In the genomic region with DNA sequence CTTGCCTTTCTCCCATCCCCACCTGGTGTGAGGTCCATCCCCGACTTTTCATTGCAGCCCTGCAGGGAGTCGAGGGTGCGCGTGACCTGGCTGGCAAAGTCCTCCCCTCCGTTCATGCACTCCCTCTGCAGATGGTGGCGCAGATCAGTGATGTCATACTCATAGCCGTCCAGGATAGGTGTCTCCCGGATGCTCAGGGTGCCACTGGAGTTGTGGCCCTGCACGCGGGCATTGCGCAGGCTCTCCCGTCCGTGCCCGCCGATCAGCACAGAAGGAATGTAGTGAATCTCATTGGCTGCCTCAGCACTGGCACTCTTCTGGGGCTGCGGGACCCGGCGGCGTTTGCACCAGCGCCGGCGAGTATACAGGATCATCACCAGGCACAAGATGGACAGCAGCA, we compare ENCODE assay signal across 22 cellular contexts.
DNase-seq lines count a peak whose midpoint lies in the region; ATAC-seq and TF ChIP-seq lines count a peak whose summit lies in the region.
"Had no signal": no experiment of that assay in that cellular context is flagged by ENCODE, and none has a peak within 500 bp of the region (broad histone marks: within the 10 kb centered on the region; RNA-seq: fewer than 3 reads in every experiment).

No MANE protein-coding gene starts in this region.

- no peak overlapping the region for H3K23ac ChIP-seq in neuronal stem cell (ENCODE audit: low read depth, low read length, poor library complexity)

- H2BK120ac ChIP-seq in neuronal stem cell (ENCODE audit: low read depth, low read length) = no peak overlapping the region

- intact Hi-C loops in PC-9 (cut with micrococcal nuclease; ENCODE audit: unreplicated experiment) = no loop called here
- intact Hi-C loops in CD4-positive, alpha-beta T cell (cut with DNase I, micrococcal nuclease) = no loop called here

- peak overlapping the region; percentile 9 for H3K9ac ChIP-seq in neuronal stem cell (ENCODE audit: low read depth, low read length, poor library complexity)
- H3K9ac ChIP-seq in endodermal cell (ENCODE audit: extremely low read depth, low read length, poor library complexity, severe bottlenecking) = no peak overlapping the region
- H3K9ac ChIP-seq: SK-N-SH had no signal

- H2BK15ac ChIP-seq in neuronal stem cell (ENCODE audit: low read length) = no peak overlapping the region

- no peak overlapping the region for H2BK12ac ChIP-seq in neuronal stem cell (ENCODE audit: low read length)

- H2AFZ ChIP-seq in PC-9 = no peak overlapping the region
- H2AFZ ChIP-seq in neuronal stem cell (ENCODE audit: low read length) = no peak overlapping the region

- H2AK5ac ChIP-seq in neuronal stem cell (ENCODE audit: low read depth, low read length) = no peak overlapping the region

- no peaks in the 10 kb centered on the region for H3K9me2 ChIP-seq in PC-9 (ENCODE audit: insufficient read depth)
- H3K9me2 ChIP-seq: SK-N-SH had no signal

- no peaks in the 10 kb centered on the region for H3F3A ChIP-seq in PC-9 (ENCODE audit: insufficient read depth, low read depth)

- H3K4me3 Mint-ChIP-seq in CD4-positive, alpha-beta T cell = no peak overlapping the region
- no peak overlapping the region for H3K4me3 Mint-ChIP-seq in endodermal cell
- H3K4me3 Mint-ChIP-seq: IgD-negative memory B cell; T-helper 2 cell treated with Interferon-gamma antibody and Interleukin-4, amounts not matched to agents 5 μg/mL and 100 μg/mL, for 36 hours had no signal

- H3K4me2 ChIP-seq in PC-9 = peak overlapping the region; percentile 23; the same call in 1 of the 2 replicates
- H3K4me2 ChIP-seq in neuronal stem cell (ENCODE audit: insufficient read depth, low read length, poor library complexity, severe bottlenecking) = no peak overlapping the region
- H3K4me2 ChIP-seq: SK-N-SH had no signal

- CTCF ChIA-PET in PC-9 (lab: Charles Lee) = no interaction called here
- CTCF ChIA-PET in CD4-positive, alpha-beta T cell (lab: Charles Lee) = no interaction called here

- peaks cover 4% of the 10 kb centered on the region for H3K9me3 Mint-ChIP-seq in CD4-positive, alpha-beta T cell
- no peaks in the 10 kb centered on the region for H3K9me3 Mint-ChIP-seq in endodermal cell
- H3K9me3 Mint-ChIP-seq: T-helper 2 cell treated with Interferon-gamma antibody and Interleukin-4, amounts not matched to agents 5 μg/mL and 100 μg/mL, for 36 hours had no signal

- WGBS in neuronal stem cell (ENCODE audit: extremely low coverage in 2 of 2, insufficient read length in 2 of 2, insufficient replicate concordance in 1 of 2), 2 donors = no CpG with 5 or more reads among the region's 22 CpGs
- 94 to 96% methylated on average over 22 of the region's 22 CpGs for WGBS in endodermal cell (ENCODE audit: insufficient coverage in 1 of 2, insufficient read length in 1 of 2), 2 experiments

- H4K20me1 ChIP-seq in PC-9 (ENCODE audit: insufficient read depth) = no peaks in the 10 kb centered on the region

- H3K27ac Mint-ChIP-seq in CD4-positive, alpha-beta T cell = no peak overlapping the region
- H3K27ac Mint-ChIP-seq in endodermal cell = no peak overlapping the region
- H3K27ac Mint-ChIP-seq: T-helper 2 cell treated with Interferon-gamma antibody and Interleukin-4, amounts not matched to agents 5 μg/mL and 100 μg/mL, for 36 hours had no signal

- H3K4me3 ChIP-seq in PC-9 (no peak overlapping the region), neuronal stem cell (ENCODE audit: low read length in 2 of 2) (no peak overlapping the region), endodermal cell (ENCODE audit: low read length) (no peak overlapping the region)
- H3K4me3 ChIP-seq: MG63 had no signal

- no peaks in the 10 kb centered on the region for H3K9me3 ChIP-seq in PC-9 (ENCODE audit: insufficient read depth, low read depth)
- H3K9me3 ChIP-seq in neuronal stem cell (replicated peaks in 1 of 2; ENCODE audit: control insufficient read depth in 2 of 2, insufficient read depth in 1 of 2, low read depth in 1 of 2, low read length in 2 of 2) = no peaks in the 10 kb centered on the region
- no peaks in the 10 kb centered on the region for H3K9me3 ChIP-seq in CD4-positive, alpha-beta T cell (ENCODE audit: control insufficient read depth, low read length)
- H3K9me3 ChIP-seq in endodermal cell (ENCODE audit: control insufficient read depth, low read length) = no peaks in the 10 kb centered on the region
- H3K9me3 ChIP-seq: MG63, SK-N-SH had no signal

- no peak for ATAC-seq in CD4-positive, alpha-beta T cell (ENCODE audit: poor library complexity)

- H3K27me3 ChIP-seq in PC-9 (ENCODE audit: insufficient read depth, low read depth) (no peaks in the 10 kb centered on the region), neuronal stem cell (ENCODE audit: control insufficient read depth in 3 of 3, insufficient read depth in 3 of 3, low read depth in 1 of 3, low read length in 3 of 3) (peaks cover 0 to 2% (median 0%) of the 10 kb centered on the region in 3 experiments), endodermal cell (ENCODE audit: control insufficient read depth, insufficient read depth, low read length, poor library complexity, severe bottlenecking) (peaks cover 11% of the 10 kb centered on the region)
- H3K27me3 ChIP-seq in CD4-positive, alpha-beta T cell (ENCODE audit: control insufficient read depth, insufficient read depth, low read length) = no peaks in the 10 kb centered on the region
- H3K27me3 ChIP-seq: MG63 had no signal

- no peaks in the 10 kb centered on the region for H3K4me1 ChIP-seq in PC-9 (replicated peaks; ENCODE audit: insufficient read depth)
- no peaks in the 10 kb centered on the region for H3K4me1 ChIP-seq in neuronal stem cell (ENCODE audit: control insufficient read depth in 2 of 2, insufficient read depth in 1 of 2, low read depth in 1 of 2, low read length in 2 of 2)
- no peaks in the 10 kb centered on the region for H3K4me1 ChIP-seq in endodermal cell (ENCODE audit: control insufficient read depth, insufficient read depth, low read length)

- no peaks in the 10 kb centered on the region for H3K79me1 ChIP-seq in neuronal stem cell (ENCODE audit: low read depth, low read length)

- DNase-seq in NCI-H1105 (lab: John Stamatoyannopoulos, UW) = peak; percentile 88
- peak; percentile 54 for DNase-seq in NCI-H2171 (lab: John Stamatoyannopoulos, UW)
- peak in 1 of 2 experiments; percentile 1 for DNase-seq in PC-9
- no peak for DNase-seq in neuronal stem cell (ENCODE audit: low spot score)
- DNase-seq in CD4-positive, alpha-beta T cell = no peak
- DNase-seq in stimulated activated CD8-positive, alpha-beta memory T cell treated with anti-CD3 and anti-CD28 coated beads, Interleukin-4, amount 100 ng/mL, for 48 hours = no peak
- no peak for DNase-seq in endodermal cell
- DNase-seq in activated CD8-positive, alpha-beta memory T cell treated with anti-CD3 and anti-CD28 coated beads, Interleukin-2, amount 50 U/mL, for 4 hours = no peak
- DNase-seq: AML-193; DMS79 treated with DMSO at 0.1 percent for 48 hours; H7; Kasumi-1; MG63; NCI-H2029 treated with DMSO at 0.1 percent for 48 hours; NCI-H2227 treated with DMSO at 0.1 percent for 48 hours; NCI-H524 treated with DMSO at 0.1 percent for 48 hours; NK-92 treated with Interleukin-12 subunit alpha and Interleukin-12 subunit beta, amount 100 ng/mL, for 24 hours; Right ventricle myocardium superior; SK-N-SH had no signal

- peaks cover 6% of the 10 kb centered on the region for H3K27me3 Mint-ChIP-seq in CD4-positive, alpha-beta T cell
- H3K27me3 Mint-ChIP-seq in endodermal cell (ENCODE audit: insufficient read depth) = peaks cover 26% of the 10 kb centered on the region

- no peak overlapping the region for H3K4ac ChIP-seq in neuronal stem cell (ENCODE audit: low read length)

- TF ChIP-seq CTCF in PC-9 (conservative IDR thresholded peaks at IDR 0.05) (no peak), endodermal cell (conservative IDR thresholded peaks at IDR 0.05) (no peak)
- TF ChIP-seq CTCF in CD4-positive, alpha-beta T cell (IDR thresholded peaks at IDR 0.05) = no peak

- H3K4me1 Mint-ChIP-seq in CD4-positive, alpha-beta T cell (ENCODE audit: low read depth) = no peaks in the 10 kb centered on the region
- H3K4me1 Mint-ChIP-seq in endodermal cell = peaks cover 23% of the 10 kb centered on the region
- H3K4me1 Mint-ChIP-seq: IgD-negative memory B cell had no signal

- H3K18ac ChIP-seq in neuronal stem cell (ENCODE audit: low read length) = peak overlapping the region; percentile 60

- no TSS peak for BruUV-seq in PC-9 (replicated peaks; lab: Mats Ljungman, UMichigan)

- H3K36me3 ChIP-seq in PC-9 (ENCODE audit: low read depth) = no peaks in the 10 kb centered on the region
- peaks cover 0 to 3% of the 10 kb centered on the region in 2 donors for H3K36me3 ChIP-seq in neuronal stem cell (replicated peaks in 1 of 2; ENCODE audit: control insufficient read depth in 2 of 2, insufficient read depth in 2 of 2, low read length in 2 of 2)
- no peaks in the 10 kb centered on the region for H3K36me3 ChIP-seq in endodermal cell (ENCODE audit: control insufficient read depth, insufficient read depth, low read length)
- H3K36me3 ChIP-seq: MG63 had no signal

- H3K14ac ChIP-seq in neuronal stem cell (ENCODE audit: low read length) = peak overlapping the region; percentile 23

- H3K79me2 ChIP-seq in PC-9 (ENCODE audit: low read depth) = no peaks in the 10 kb centered on the region

- no peak overlapping the region for H2BK5ac ChIP-seq in neuronal stem cell (ENCODE audit: low read length)

- no peak overlapping the region for H4K91ac ChIP-seq in neuronal stem cell (ENCODE audit: low read depth, low read length, poor library complexity)

- POLR2A ChIA-PET in PC-9 (lab: Charles Lee; ENCODE audit: unreplicated experiment) = no interaction called here
- POLR2A ChIA-PET in CD4-positive, alpha-beta T cell (lab: Charles Lee) = no interaction called here

- H3K36me3 Mint-ChIP-seq in CD4-positive, alpha-beta T cell (ENCODE audit: low read depth) = no peaks in the 10 kb centered on the region
- no peaks in the 10 kb centered on the region for H3K36me3 Mint-ChIP-seq in endodermal cell (ENCODE audit: low read depth)
- H3K36me3 Mint-ChIP-seq: IgD-negative memory B cell had no signal

- H4K8ac ChIP-seq in neuronal stem cell (ENCODE audit: low read depth, low read length) = no peak overlapping the region

- H3K27ac ChIP-seq in PC-9 (no peak overlapping the region), neuronal stem cell (replicated peaks; ENCODE audit: low read length) (no peak overlapping the region), endodermal cell (ENCODE audit: low read depth, low read length) (no peak overlapping the region)
- H3K27ac ChIP-seq in CD4-positive, alpha-beta T cell (ENCODE audit: low read depth, low read length) = no peak overlapping the region
- H3K27ac ChIP-seq: C4-2B had no signal

Comparison
In these comparisons a context has a peak if more than half of its experiments do, and no peak if none do; other contexts are left out.
1. DNase-seq: peak in NCI-H1105 (single experiment) and NCI-H2171 (single experiment); none in neuronal stem cell (single experiment), CD4-positive, alpha-beta T cell (0 of 10), stimulated activated CD8-positive, alpha-beta memory T cell treated with anti-CD3 and anti-CD28 coated beads, Interleukin-4, amount 100 ng/mL, for 48 hours (single experiment), endodermal cell (single experiment) and activated CD8-positive, alpha-beta memory T cell treated with anti-CD3 and anti-CD28 coated beads, Interleukin-2, amount 50 U/mL, for 4 hours (single experiment).